In genomic region chr1:235076504-235077162, GRCh38 we compare ENCODE assay signal across 1 cellular context.
TF ChIP-seq lines count a peak whose summit lies in the region.

No MANE protein-coding gene starts in this region.

TF ChIP-seq in IMR-90, 13 proteins besides CTCF, POLR2A, EP300 and RAD21 (continued from another document):
- TF ChIP-seq ELK1 (IDR thresholded peaks at IDR 0.05; ENCODE audit: borderline replicate concordance, low read depth, low read length) = no peak
- no peak for TF ChIP-seq FOS (IDR thresholded peaks at IDR 0.05; ENCODE audit: low read depth, low read length)
- TF ChIP-seq SMC3 (IDR thresholded peaks at IDR 0.05; ENCODE audit: low read depth, low read length) = no peak
- TF ChIP-seq CEBPB (IDR thresholded peaks at IDR 0.05; ENCODE audit: low read depth, low read length) = no peak
- no peak for TF ChIP-seq MXI1 (IDR thresholded peaks at IDR 0.05; ENCODE audit: borderline replicate concordance, low read depth, low read length)
- no peak for TF ChIP-seq MAZ (IDR thresholded peaks at IDR 0.05; ENCODE audit: borderline replicate concordance, low read depth, low read length)
- TF ChIP-seq BHLHE40 (IDR thresholded peaks at IDR 0.05; ENCODE audit: low read depth, low read length) = no peak
- TF ChIP-seq USF2 (IDR thresholded peaks at IDR 0.05; ENCODE audit: low read depth, low read length) = no peak
- TF ChIP-seq RFX5 (IDR thresholded peaks at IDR 0.05; ENCODE audit: low read depth, low read length) = no peak
- no peak for TF ChIP-seq RCOR1 (IDR thresholded peaks at IDR 0.05; ENCODE audit: insufficient replicate concordance, low read length)
